Comparison of ENCODE assay signal across 8 cellular contexts in the genomic region with DNA sequence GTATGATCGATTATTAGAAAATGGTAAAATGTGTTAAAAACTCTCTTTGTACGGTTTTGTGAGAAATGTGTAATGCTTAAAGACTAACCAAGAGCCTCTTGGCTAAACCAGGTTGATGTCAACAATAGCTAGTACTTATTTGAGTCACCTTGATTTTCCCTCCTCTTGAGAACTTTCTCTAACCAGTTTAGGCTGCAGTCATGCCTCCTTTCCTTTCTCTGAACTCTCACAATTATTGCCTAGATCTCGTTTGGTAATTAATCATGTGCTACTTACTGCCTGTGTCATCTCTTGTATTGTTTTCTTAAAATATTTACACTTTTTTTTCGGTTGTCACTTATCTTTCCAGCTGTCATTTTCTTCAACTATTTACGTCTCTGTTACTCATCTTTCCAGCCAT. TPM values are rescaled to one million over a fixed set of nuclear protein-coding genes. Genes with fewer than 3 reads are reported as not detected.
A peak's percentile ranks its signal among the peaks of the same experiment; 100 is the strongest.
DNase-seq lines count a peak whose midpoint lies in the region; ATAC-seq and TF ChIP-seq lines count a peak whose summit lies in the region.

No MANE protein-coding gene starts in this region.

- H3K9me3 ChIP-seq in right atrium auricular region (no peaks in the 10 kb centered on the region), right cardiac atrium (ENCODE audit: control insufficient read depth, low read length) (no peaks in the 10 kb centered on the region)

- no peaks in the 10 kb centered on the region for H3K9me3 Mint-ChIP-seq in central memory CD8-positive, alpha-beta T cell

- H3K4me1 Mint-ChIP-seq in central memory CD8-positive, alpha-beta T cell = peaks cover 26% of the 10 kb centered on the region

- intact Hi-C loops in right cardiac atrium (cut with DNase I) = loop anchor here in 2 of 4 donors (10.0 kb wide), 2 partner anchors 131 to 351 kb away; no protein-coding TSS in a partner anchor
- intact Hi-C loops in left ventricle myocardium superior (cut with micrococcal nuclease) = no loop called here

- H3K36me3 Mint-ChIP-seq in central memory CD8-positive, alpha-beta T cell (ENCODE audit: insufficient read depth) = peaks cover 17% of the 10 kb centered on the region

- peak overlapping the region; percentile 83 to 89 for H3K4me3 ChIP-seq in right atrium auricular region
- no peak overlapping the region for H3K4me3 ChIP-seq in right cardiac atrium (ENCODE audit: low read length)
- peak overlapping the region; percentile 93 for H3K4me3 ChIP-seq in retinal pigment epithelial cell (ENCODE audit: low read length)

- no peak for ATAC-seq in right cardiac atrium
- peak; percentile 17 for ATAC-seq in HG03457 (IDR thresholded peaks at IDR 0.05; ENCODE audit: unreplicated experiment)
- no peak for ATAC-seq in central memory CD8-positive, alpha-beta T cell (replicated peaks; ENCODE audit: extremely low read depth, poor library complexity, severe bottlenecking)
- no peak for ATAC-seq in left ventricle myocardium superior

- H3K27me3 Mint-ChIP-seq in central memory CD8-positive, alpha-beta T cell = peaks cover 17% of the 10 kb centered on the region

- H3K27me3 ChIP-seq in right atrium auricular region (no peaks in the 10 kb centered on the region), right cardiac atrium (ENCODE audit: control insufficient read depth, insufficient read depth) (no peaks in the 10 kb centered on the region)

- H3K36me3 ChIP-seq in right atrium auricular region = no peaks in the 10 kb centered on the region

- peak overlapping the region in 1 of 2 donors; percentile 98 for H3K27ac ChIP-seq in right atrium auricular region
- no peak overlapping the region for H3K27ac ChIP-seq in right cardiac atrium (ENCODE audit: low read length)

- peak overlapping the region; percentile 93 for H3K4me3 Mint-ChIP-seq in central memory CD8-positive, alpha-beta T cell

- H3K27ac Mint-ChIP-seq in central memory CD8-positive, alpha-beta T cell (ENCODE audit: low read depth) = peak overlapping the region; percentile 93

- H3K4me1 ChIP-seq in right atrium auricular region (peaks cover 0 to 16% of the 10 kb centered on the region in 2 donors), right cardiac atrium (ENCODE audit: control insufficient read depth, insufficient read depth, low read length) (no peaks in the 10 kb centered on the region)

- 30% methylated on average over 5 of the region's 5 CpGs for WGBS in right cardiac atrium

- TF ChIP-seq CTCF in right atrium auricular region (IDR thresholded peaks at IDR 0.05) (no peak), retinal pigment epithelial cell (conservative IDR thresholded peaks at IDR 0.05; ENCODE audit: low read depth, low read length) (no peak)

- no peak for DNase-seq in right atrium auricular region (ENCODE audit: low spot score)
- DNase-seq in right cardiac atrium = no peak
- no peak for DNase-seq in central memory CD8-positive, alpha-beta T cell (ENCODE audit: low spot score in 2 of 2)
- no peak for DNase-seq in retinal pigment epithelial cell (ENCODE audit: low read depth)
- DNase-seq in dedifferentiated amniotic fluid mesenchymal stem cell (ENCODE audit: extremely low spot score) = no peak
- DNase-seq in NCI-H2196 (lab: John Stamatoyannopoulos, UW; ENCODE audit: unreplicated experiment) = no peak
- DNase-seq in left ventricle myocardium superior = no peak

RNA-seq across cellular contexts. Expression of a gene that starts 1.1 kb away (rescaled TPM):
- total RNA-seq in right atrium auricular region (10 to 100 TPM; 17.8 to 18.3 TPM), right cardiac atrium (10 to 100 TPM; 23.5 to 27.8 (median 26.8) TPM), left ventricle myocardium superior (24.2 TPM)
- polyA plus RNA-seq in right cardiac atrium = 9.9 TPM
